ENCODE assay signal across 17 cellular contexts in the genomic region with DNA sequence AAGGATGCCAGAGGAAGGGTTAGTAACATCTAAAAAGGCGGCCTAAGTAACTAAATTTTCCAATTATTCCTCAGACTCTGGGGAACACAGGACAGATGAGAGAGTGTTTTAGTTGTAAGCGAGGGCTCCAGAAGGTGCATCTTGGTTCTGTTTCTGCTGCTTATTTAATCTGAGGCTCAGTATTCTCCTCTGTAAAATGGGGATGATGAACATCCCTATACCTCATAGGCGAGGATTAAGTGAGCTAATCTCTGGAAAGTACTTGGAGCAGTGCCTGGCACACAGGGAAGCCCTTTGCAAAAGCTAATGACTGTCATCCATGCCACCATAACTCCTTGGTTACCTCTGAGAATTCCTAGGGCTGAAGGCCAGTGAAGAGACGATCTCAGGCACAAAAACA. TPM values are rescaled to one million over a fixed set of nuclear protein-coding genes. Genes with fewer than 3 reads are reported as not detected.
DNase-seq lines count a peak whose midpoint lies in the region; ATAC-seq and TF ChIP-seq lines count a peak whose summit lies in the region.
"Had no signal": no experiment of that assay in that cellular context is flagged by ENCODE, and none has a peak within 500 bp of the region (broad histone marks: within the 10 kb centered on the region; RNA-seq: fewer than 3 reads in every experiment).

No MANE protein-coding gene starts in this region.

- RAD21 ChIA-PET in HCT116 (lab: Charles Lee; ENCODE audit: low non-redundant PET in 1 of 2, low total read pairs in 2 of 2, uncharacterized antibody in 2 of 2, unreplicated experiment in 2 of 2), result no interaction called here

- H3K4me1 ChIP-seq in HCT116 (ENCODE audit: control insufficient read depth in 1 of 2, insufficient read depth in 2 of 2, low read length in 2 of 2) (peaks cover 54 to 76% of the 10 kb centered on the region in 2 experiments), PC-9 (replicated peaks; ENCODE audit: insufficient read depth) (peaks cover 45% of the 10 kb centered on the region), trophoblast cell (ENCODE audit: control insufficient read depth in 1 of 2, insufficient read depth in 2 of 2, low read length in 2 of 2) (peaks cover 26 to 27% of the 10 kb centered on the region in 2 experiments)

- no peak overlapping the region for H2BK120ac ChIP-seq in trophoblast cell (ENCODE audit: insufficient read depth, low read length, poor library complexity)

- H2AFZ ChIP-seq in HCT116 (ENCODE audit: low read depth, low read length, poor library complexity, severe bottlenecking), result no peak overlapping the region
- H2AFZ ChIP-seq in PC-9, result no peak overlapping the region
- H2AFZ ChIP-seq in trophoblast cell (ENCODE audit: insufficient read depth, low read length, poor library complexity), result no peak overlapping the region
- H2AFZ ChIP-seq: GM23338 had no signal

- POLR2A ChIA-PET in HCT116 (lab: Charles Lee) (no interaction called here), PC-9 (lab: Charles Lee; ENCODE audit: unreplicated experiment) (no interaction called here)

- CTCF ChIA-PET in HCT116 (lab: Charles Lee) (no interaction called here), PC-9 (lab: Charles Lee) (no interaction called here)

- H3K4me2 ChIP-seq in HCT116 (ENCODE audit: low read length) (peak overlapping the region; percentile 75; the same call in 1 of the 2 replicates), PC-9 (no peak overlapping the region), trophoblast cell (ENCODE audit: low read length) (no peak overlapping the region)
- H3K4me2 ChIP-seq: GM23338 had no signal

- no peak for DNase-seq in HCT116 (ENCODE audit: low read depth, low spot score)
- DNase-seq in PC-9, result no peak
- DNase-seq in epithelial cell of prostate (ENCODE audit: low read depth, low spot score), result no peak
- no peak for DNase-seq in trophoblast cell
- no peak for DNase-seq in activated T-cell treated with anti-CD3 and anti-CD28 coated beads for 4 hours
- DNase-seq in islet precursor cell, result no peak
- DNase-seq: Caco-2; CD4-positive, CD25-positive, alpha-beta regulatory T cell; GDM1; NCI-H1105; NCI-H2081; NCI-H2171 treated with DMSO at 0.1 percent for 48 hours; SHP77; T-helper 17 cell had no signal

- no peak overlapping the region for H2BK12ac ChIP-seq in trophoblast cell (ENCODE audit: low read length)

- H3K23ac ChIP-seq in trophoblast cell (ENCODE audit: low read length), result no peak overlapping the region

- TF ChIP-seq RAD21 in HCT116 (IDR thresholded peaks at IDR 0.05; ENCODE audit: low read depth), result no peak

- H3K9me2 ChIP-seq in HCT116 (ENCODE audit: insufficient read depth) (no peaks in the 10 kb centered on the region), PC-9 (ENCODE audit: insufficient read depth) (no peaks in the 10 kb centered on the region)

- no peak overlapping the region for H3K9ac ChIP-seq in HCT116 (ENCODE audit: low read length)
- no peak overlapping the region for H3K9ac ChIP-seq in trophoblast cell (ENCODE audit: low read length)

- H4K8ac ChIP-seq in trophoblast cell (ENCODE audit: low read depth, low read length), result no peak overlapping the region

- no peaks in the 10 kb centered on the region for H3K36me3 ChIP-seq in HCT116 (ENCODE audit: control insufficient read depth in 1 of 2, insufficient read depth in 2 of 2, low read length in 2 of 2)
- no peaks in the 10 kb centered on the region for H3K36me3 ChIP-seq in PC-9 (ENCODE audit: low read depth)
- peaks cover 35 to 42% of the 10 kb centered on the region in 2 experiments for H3K36me3 ChIP-seq in trophoblast cell (ENCODE audit: control insufficient read depth in 1 of 2, insufficient read depth in 2 of 2, low read length in 2 of 2)

- no peak for TF ChIP-seq CTCF in HCT116 (IDR thresholded peaks at IDR 0.05 in 2 of 3, conservative IDR thresholded peaks at IDR 0.05 in 1 of 3; ENCODE audit: borderline replicate concordance in 1 of 3, insufficient read depth in 1 of 3, low read depth in 2 of 3, low read length in 2 of 3)
- no peak for TF ChIP-seq CTCF in PC-9 (conservative IDR thresholded peaks at IDR 0.05)

- H2AK5ac ChIP-seq in trophoblast cell (ENCODE audit: low read length), result no peak overlapping the region

- WGBS in trophoblast cell (ENCODE audit: extremely low coverage, insufficient coverage, insufficient read length), result no CpG with 5 or more reads among the region's 4 CpGs

- intact Hi-C loops in HCT116 (cut with micrococcal nuclease) (loop anchor here (10.0 kb wide), 1 partner anchor 55 kb away; a partner anchor contains a TSS), PC-9 (cut with micrococcal nuclease; ENCODE audit: unreplicated experiment) (loop anchor here (2.0 to 5.0 kb wide), 2 partner anchors 37 to 217 kb away; no protein-coding TSS in a partner anchor)

- no peak overlapping the region for H3K14ac ChIP-seq in trophoblast cell (ENCODE audit: low read length)

- no peak for TF ChIP-seq POLR2A in HCT116 (IDR thresholded peaks at IDR 0.05; ENCODE audit: borderline replicate concordance, extremely low read depth, insufficient read depth, insufficient read length)

- H3K9me3 ChIP-seq in HCT116 (ENCODE audit: control insufficient read depth in 1 of 2, insufficient read depth in 1 of 2, low read depth in 1 of 2, low read length in 2 of 2) (no peaks in the 10 kb centered on the region), PC-9 (ENCODE audit: insufficient read depth, low read depth) (no peaks in the 10 kb centered on the region), trophoblast cell (ENCODE audit: insufficient read depth, low read depth, low read length) (peaks cover 4% of the 10 kb centered on the region)
- H3K9me3 ChIP-seq: Caco-2 had no signal

- no peak for ATAC-seq in HCT116
- ATAC-seq in HG02840 (IDR thresholded peaks at IDR 0.05; ENCODE audit: low FRiP score, unreplicated experiment), result no peak
- ATAC-seq: GM23338, T-helper 17 cell had no signal

- H4K12ac ChIP-seq in trophoblast cell (ENCODE audit: low read depth, low read length), result no peak overlapping the region

- H3K18ac ChIP-seq in trophoblast cell (ENCODE audit: low read length), result no peak overlapping the region

- H3K27ac ChIP-seq in HCT116 (ENCODE audit: low read depth, low read length), result no peak overlapping the region
- peak overlapping the region; percentile 69 for H3K27ac ChIP-seq in PC-9
- peak overlapping the region; percentile 97 for H3K27ac ChIP-seq in epithelial cell of prostate
- H3K27ac ChIP-seq in trophoblast cell (ENCODE audit: low read depth, low read length), result no peak overlapping the region
- H3K27ac ChIP-seq: HL-60 had no signal

- peaks cover 31% of the 10 kb centered on the region; the same call in 1 of the 2 replicates for H3F3A ChIP-seq in PC-9 (ENCODE audit: insufficient read depth, low read depth)

- H2BK5ac ChIP-seq in trophoblast cell (ENCODE audit: low read depth, low read length, poor library complexity), result no peak overlapping the region

- peaks cover 47% of the 10 kb centered on the region for H3K79me2 ChIP-seq in HCT116 (ENCODE audit: insufficient read depth, low read length)
- peaks cover 70% of the 10 kb centered on the region for H3K79me2 ChIP-seq in PC-9 (ENCODE audit: low read depth)
- H3K79me2 ChIP-seq in trophoblast cell (ENCODE audit: control insufficient read depth, insufficient read depth, low read length, poor library complexity), result peaks cover 17% of the 10 kb centered on the region

- no peak overlapping the region for H3K4me3 ChIP-seq in HCT116 (replicated peaks in 1 of 2; ENCODE audit: low read depth in 1 of 2, low read length in 2 of 2)
- no peak overlapping the region for H3K4me3 ChIP-seq in PC-9
- no peak overlapping the region for H3K4me3 ChIP-seq in trophoblast cell (ENCODE audit: low read depth, low read length)
- H3K4me3 ChIP-seq: GM23338 had no signal

- H3K4ac ChIP-seq in trophoblast cell (ENCODE audit: low read depth, low read length), result peak overlapping the region; percentile 38

- peaks cover 12% of the 10 kb centered on the region for H3K79me1 ChIP-seq in trophoblast cell (ENCODE audit: low read length)

- no peaks in the 10 kb centered on the region for H4K20me1 ChIP-seq in HCT116 (ENCODE audit: insufficient read depth)
- H4K20me1 ChIP-seq in PC-9 (ENCODE audit: insufficient read depth), result 0 out of 2 replicates have a peak, but pooled peaks cover 4% of the 10 kb centered on the region

- no peaks in the 10 kb centered on the region for H3K27me3 ChIP-seq in HCT116 (ENCODE audit: insufficient read depth, low read length)
- H3K27me3 ChIP-seq in PC-9 (ENCODE audit: insufficient read depth, low read depth), result no peaks in the 10 kb centered on the region
- no peaks in the 10 kb centered on the region for H3K27me3 ChIP-seq in trophoblast cell (ENCODE audit: insufficient read depth, low read length)

- BruUV-seq in HCT116 (replicated peaks; lab: Mats Ljungman, UMichigan), result no TSS peak
- BruUV-seq in PC-9 (replicated peaks; lab: Mats Ljungman, UMichigan), result no TSS peak

- H4K91ac ChIP-seq in trophoblast cell (ENCODE audit: low read depth, low read length), result no peak overlapping the region

TF ChIP-seq in HCT116, 20 proteins besides CTCF, POLR2A, EP300 and RAD21 (continues in another document):
- TF ChIP-seq EGR1 (IDR thresholded peaks at IDR 0.05; ENCODE audit: low read depth) (no peak), FOSL1 (IDR thresholded peaks at IDR 0.05; ENCODE audit: low read depth) (no peak)
- TF ChIP-seq, protein P1, sequence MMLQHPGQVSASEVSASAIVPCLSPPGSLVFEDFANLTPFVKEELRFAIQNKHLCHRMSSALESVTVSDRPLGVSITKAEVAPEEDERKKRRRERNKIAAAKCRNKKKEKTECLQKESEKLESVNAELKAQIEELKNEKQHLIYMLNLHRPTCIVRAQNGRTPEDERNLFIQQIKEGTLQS (IDR thresholded peaks at IDR 0.05), result no peak

RNA-seq across cellular contexts. Expression of a gene that starts 59.0 kb away (rescaled TPM):
- total RNA-seq in HCT116 (2021; ENCODE audit: unreplicated experiment) (28.7 TPM), PC-9 (2021) (22.7 and 23.8 TPM in 2 replicates)
- 27.3 and 30.7 TPM in 2 replicates for polyA plus RNA-seq in HCT116 (2012)
- 21.8 and 22.1 TPM in 2 replicates for polyA plus RNA-seq in trophoblast cell (2013)

Comparison
In these comparisons a context has a peak if more than half of its experiments do, and no peak if none do; other contexts are left out.
1. H3K27ac ChIP-seq: peak in PC-9 (single experiment) and epithelial cell of prostate (single experiment); none in HCT116 (single experiment) and trophoblast cell (single experiment).